7 cellular contexts compared by ENCODE assay signal in genomic region chr3:194255252-194256039, GRCh38.
A peak's percentile ranks its signal among the peaks of the same experiment; 100 is the strongest.
DNase-seq lines count a peak whose midpoint lies in the region; ATAC-seq lines count a peak whose summit lies in the region.

No MANE protein-coding gene starts in this region.

- peak overlapping the region; percentile 90 for H3K27ac Mint-ChIP-seq in stimulated activated effector memory CD8-positive, alpha-beta T cell treated with anti-CD3 and anti-CD28 coated beads, Interleukin-12 subunit alpha, Interleukin-12 subunit beta, amount 100 ng/mL, for 72 hours

- no peaks in the 10 kb centered on the region for H3K79me1 ChIP-seq in mesenchymal stem cell (replicated peaks; ENCODE audit: low read length, poor library complexity, severe bottlenecking)

- peak overlapping the region; percentile 95 for H2AFZ ChIP-seq in mesenchymal stem cell (ENCODE audit: low read depth, low read length)

- peaks cover 11% of the 10 kb centered on the region for H3K4me1 Mint-ChIP-seq in stimulated activated effector memory CD8-positive, alpha-beta T cell treated with anti-CD3 and anti-CD28 coated beads, Interleukin-12 subunit alpha, Interleukin-12 subunit beta, amount 100 ng/mL, for 72 hours

- peak overlapping the region in 1 of 2 experiments; percentile 89 for H3K14ac ChIP-seq in mesenchymal stem cell (ENCODE audit: low read length in 2 of 2)

- WGBS in mesenchymal stem cell: 23% methylated on average over 17 of the region's 19 CpGs

- H3K4me1 ChIP-seq in SJCRH30 (peaks cover 7% of the 10 kb centered on the region), mesenchymal stem cell (ENCODE audit: control insufficient read depth, insufficient read depth, low read depth, low read length) (peaks cover 9% of the 10 kb centered on the region)

- H3K27me3 ChIP-seq in SJCRH30 (no peaks in the 10 kb centered on the region), mesenchymal stem cell (ENCODE audit: control insufficient read depth in 1 of 2, insufficient read depth in 1 of 2, low read length in 2 of 2) (peaks cover 37 to 45% of the 10 kb centered on the region in 2 experiments)

- peak overlapping the region; percentile 72 to 95 for H3K18ac ChIP-seq in mesenchymal stem cell (ENCODE audit: low read depth in 1 of 2, low read length in 2 of 2)

- peak overlapping the region; percentile 60 to 73 for H3K4ac ChIP-seq in mesenchymal stem cell (ENCODE audit: low read depth in 1 of 2, low read length in 2 of 2)

- H2AK5ac ChIP-seq in mesenchymal stem cell (ENCODE audit: low read length, severe bottlenecking): no peak overlapping the region

- H3K27ac ChIP-seq in SJCRH30 (peak overlapping the region; percentile 47), mesenchymal stem cell (ENCODE audit: low read length, poor library complexity, severe bottlenecking) (no peak overlapping the region)

- peak overlapping the region; percentile 98 for H4K91ac ChIP-seq in mesenchymal stem cell (ENCODE audit: low read length)

- H3K9me3 Mint-ChIP-seq in stimulated activated effector memory CD8-positive, alpha-beta T cell treated with anti-CD3 and anti-CD28 coated beads, Interleukin-12 subunit alpha, Interleukin-12 subunit beta, amount 100 ng/mL, for 72 hours: peaks cover 4% of the 10 kb centered on the region

- peak overlapping the region in 1 of 2 experiments; percentile 70 for H3K23ac ChIP-seq in mesenchymal stem cell (ENCODE audit: low read length in 2 of 2)

- no peak overlapping the region for H2BK5ac ChIP-seq in mesenchymal stem cell (ENCODE audit: low read depth, low read length, poor library complexity, severe bottlenecking)

- H3K4me2 ChIP-seq in mesenchymal stem cell (ENCODE audit: low read length, poor library complexity, severe bottlenecking): no peak overlapping the region

- peak overlapping the region; percentile 70 for H2BK15ac ChIP-seq in mesenchymal stem cell (ENCODE audit: low read depth, poor library complexity, severe bottlenecking)

- peak overlapping the region; percentile 53 for H3K4me3 Mint-ChIP-seq in stimulated activated effector memory CD8-positive, alpha-beta T cell treated with anti-CD3 and anti-CD28 coated beads, Interleukin-12 subunit alpha, Interleukin-12 subunit beta, amount 100 ng/mL, for 72 hours

- H4K8ac ChIP-seq in mesenchymal stem cell (ENCODE audit: low read length): peak overlapping the region; percentile 91

- peak; percentile 51 for ATAC-seq in GM21786 (IDR thresholded peaks at IDR 0.05; ENCODE audit: unreplicated experiment)
- peak; percentile 73 for ATAC-seq in stimulated activated effector memory CD8-positive, alpha-beta T cell treated with anti-CD3 and anti-CD28 coated beads, Interleukin-12 subunit alpha, Interleukin-12 subunit beta, amount 100 ng/mL, for 72 hours

- H3K36me3 Mint-ChIP-seq in stimulated activated effector memory CD8-positive, alpha-beta T cell treated with anti-CD3 and anti-CD28 coated beads, Interleukin-12 subunit alpha, Interleukin-12 subunit beta, amount 100 ng/mL, for 72 hours: no peaks in the 10 kb centered on the region

- H3K36me3 ChIP-seq in SJCRH30 (no peaks in the 10 kb centered on the region), mesenchymal stem cell (ENCODE audit: control insufficient read depth in 1 of 2, insufficient read depth in 2 of 2, low read depth in 1 of 2, low read length in 2 of 2) (no peaks in the 10 kb centered on the region)

- H2BK120ac ChIP-seq in mesenchymal stem cell (ENCODE audit: low read depth, low read length): peak overlapping the region; percentile 66

- peak overlapping the region; percentile 93 to 99 for H2BK12ac ChIP-seq in mesenchymal stem cell (ENCODE audit: low read length in 2 of 2)

- DNase-seq in SJCRH30 (peak; percentile 66 to 75), mesenchymal stem cell (peak; percentile 92), HuH-7 (ENCODE audit: low spot score) (no peak), COR-L47 (lab: John Stamatoyannopoulos, UW) (no peak)
- peak; percentile 56 for DNase-seq in activated naive CD4-positive, alpha-beta T cell treated with anti-CD3 and anti-CD28 coated beads, Interleukin-2, amount 50 U/mL, for 16 hours
- DNase-seq in stimulated activated effector memory CD8-positive, alpha-beta T cell treated with anti-CD3 and anti-CD28 coated beads, Interleukin-12 subunit alpha, Interleukin-12 subunit beta, amount 100 ng/mL, for 72 hours (ENCODE audit: low spot score in 2 of 2): no peak

- no peak overlapping the region for H3K9ac ChIP-seq in mesenchymal stem cell (ENCODE audit: low read length)

- H3K4me3 ChIP-seq in SJCRH30 (peak overlapping the region; percentile 36), mesenchymal stem cell (ENCODE audit: insufficient read depth in 1 of 2, low read depth in 1 of 2, low read length in 2 of 2) (no peak overlapping the region)

- peaks cover 9% of the 10 kb centered on the region for H3K9me3 ChIP-seq in SJCRH30 (replicated peaks)
- peaks cover 3% of the 10 kb centered on the region for H3K9me3 ChIP-seq in mesenchymal stem cell (ENCODE audit: control insufficient read depth, low read length)

Comparison
In these comparisons a context has a peak if more than half of its experiments do, and no peak if none do; other contexts are left out.
1. DNase-seq: peak in SJCRH30 (2 of 2), activated naive CD4-positive, alpha-beta T cell treated with anti-CD3 and anti-CD28 coated beads, Interleukin-2, amount 50 U/mL, for 16 hours (single experiment) and mesenchymal stem cell (single experiment); none in stimulated activated effector memory CD8-positive, alpha-beta T cell treated with anti-CD3 and anti-CD28 coated beads, Interleukin-12 subunit alpha, Interleukin-12 subunit beta, amount 100 ng/mL, for 72 hours (0 of 2), HuH-7 (single experiment) and COR-L47 (single experiment).